8 cellular contexts compared by ENCODE assay signal in the genomic region with DNA sequence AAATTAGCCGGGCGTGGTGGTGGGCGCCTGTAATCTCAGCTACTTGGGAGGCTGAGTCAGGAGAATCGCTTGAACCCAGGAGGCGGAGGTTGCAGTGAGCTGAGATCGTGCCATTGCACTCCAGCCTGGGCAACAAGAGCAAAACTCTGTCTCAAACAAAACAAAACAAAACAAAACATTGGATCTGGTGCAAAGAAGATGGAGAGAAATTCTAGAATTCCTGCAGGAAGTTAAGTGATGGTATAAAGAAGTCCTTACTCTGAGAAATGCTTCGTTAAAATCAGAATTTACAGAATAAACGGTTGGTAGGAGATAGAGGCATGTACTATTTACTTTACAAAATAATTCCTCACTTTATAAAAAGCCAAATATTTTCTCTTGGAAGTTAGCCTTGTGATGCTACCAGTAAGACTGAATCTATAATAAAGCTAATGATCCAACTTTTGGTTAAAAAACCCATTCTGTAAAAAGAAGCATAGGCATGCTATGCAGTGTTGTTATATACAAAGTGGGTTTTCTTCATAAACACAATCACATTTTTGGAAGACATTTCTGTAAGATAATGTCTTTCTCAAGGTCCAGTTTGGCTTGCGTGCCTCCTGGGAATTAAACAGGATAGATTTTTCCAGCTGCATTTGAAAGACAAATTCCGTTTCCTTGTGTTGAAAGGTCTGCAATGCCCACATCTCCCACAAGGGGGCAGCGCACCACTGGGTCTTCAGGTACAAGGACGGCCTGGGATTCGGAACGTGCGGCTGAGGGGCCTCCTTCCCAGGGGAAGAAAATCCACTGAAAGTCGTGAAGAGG. TPM values are rescaled to one million over a fixed set of nuclear protein-coding genes. Genes with fewer than 3 reads are reported as not detected.
DNase-seq lines count a peak whose midpoint lies in the region; ATAC-seq and TF ChIP-seq lines count a peak whose summit lies in the region.

No MANE protein-coding gene starts in this region.

- H3K9me3 Mint-ChIP-seq in central memory CD8-positive, alpha-beta T cell, result no peaks in the 10 kb centered on the region

- H3K27me3 Mint-ChIP-seq in central memory CD8-positive, alpha-beta T cell, result no peaks in the 10 kb centered on the region

- H3K27ac Mint-ChIP-seq in central memory CD8-positive, alpha-beta T cell (ENCODE audit: low read depth), result no peak overlapping the region

- H3K4me3 Mint-ChIP-seq in central memory CD8-positive, alpha-beta T cell, result no peak overlapping the region

- DNase-seq in A172 (ENCODE audit: low spot score), result peak; percentile 70
- DNase-seq in NCI-H2107 treated with DMSO at 0.1 percent for 48 hours (lab: John Stamatoyannopoulos, UW; ENCODE audit: unreplicated experiment), result peak; percentile 15
- peak; percentile 60 for DNase-seq in activated CD4-positive, CD25-positive, alpha-beta regulatory T cell treated with anti-CD3 and anti-CD28 coated beads, Interleukin-2, amount 50 U/mL, for 16 hours (ENCODE audit: low read depth, low spot score)
- peak; percentile 47 to 64 for DNase-seq in central memory CD8-positive, alpha-beta T cell (ENCODE audit: low spot score in 2 of 2)
- peak; percentile 80 for DNase-seq in kidney tubule cell (ENCODE audit: low spot score)
- peak; percentile 60 for DNase-seq in stimulated activated CD4-positive, alpha-beta T cell treated with anti-CD3 and anti-CD28 coated beads, Interleukin-2, amount 100 ng/mL, for 4 hours (ENCODE audit: low read depth)

- H3K36me3 Mint-ChIP-seq in central memory CD8-positive, alpha-beta T cell (ENCODE audit: insufficient read depth), result peaks cover 2% of the 10 kb centered on the region

- peaks cover 15% of the 10 kb centered on the region for H3K4me1 Mint-ChIP-seq in central memory CD8-positive, alpha-beta T cell

- no peak for ATAC-seq in central memory CD8-positive, alpha-beta T cell (replicated peaks; ENCODE audit: extremely low read depth, poor library complexity, severe bottlenecking)
- no peak for ATAC-seq in HG03280 (IDR thresholded peaks at IDR 0.05; ENCODE audit: unreplicated experiment)

- TF ChIP-seq CTCF in GM12873 (IDR thresholded peaks at IDR 0.05; ENCODE audit: insufficient read depth, low read depth, low read length, missing control alignments), result peak; percentile 97

RNA-seq across cellular contexts. Expression of a gene that starts 35.6 kb away (rescaled TPM):
- total RNA-seq in A172 (2014; rRNA removed; shearing (Covaris generic)), result 63.1 and 64.0 TPM in 2 replicates

RNA-seq across cellular contexts. Expression of a gene that starts 59.3 kb away (rescaled TPM):
- 74.8 and 127 TPM in 2 replicates for total RNA-seq in A172 (2014; rRNA removed; shearing (Covaris generic))

Comparison
In these comparisons a context has a peak if more than half of its experiments do, and no peak if none do; other contexts are left out.
1. DNase-seq: peak in every context shown above with its lines; median percentile 80 in kidney tubule cell; 70 in A172; 60 in activated CD4-positive, CD25-positive, alpha-beta regulatory T cell treated with anti-CD3 and anti-CD28 coated beads, Interleukin-2, amount 50 U/mL, for 16 hours; 60 in stimulated activated CD4-positive, alpha-beta T cell treated with anti-CD3 and anti-CD28 coated beads, Interleukin-2, amount 100 ng/mL, for 4 hours; 56 in central memory CD8-positive, alpha-beta T cell; 15 in NCI-H2107 treated with DMSO at 0.1 percent for 48 hours.